ENCODE assay signal across 1 cellular context in the genomic region with DNA sequence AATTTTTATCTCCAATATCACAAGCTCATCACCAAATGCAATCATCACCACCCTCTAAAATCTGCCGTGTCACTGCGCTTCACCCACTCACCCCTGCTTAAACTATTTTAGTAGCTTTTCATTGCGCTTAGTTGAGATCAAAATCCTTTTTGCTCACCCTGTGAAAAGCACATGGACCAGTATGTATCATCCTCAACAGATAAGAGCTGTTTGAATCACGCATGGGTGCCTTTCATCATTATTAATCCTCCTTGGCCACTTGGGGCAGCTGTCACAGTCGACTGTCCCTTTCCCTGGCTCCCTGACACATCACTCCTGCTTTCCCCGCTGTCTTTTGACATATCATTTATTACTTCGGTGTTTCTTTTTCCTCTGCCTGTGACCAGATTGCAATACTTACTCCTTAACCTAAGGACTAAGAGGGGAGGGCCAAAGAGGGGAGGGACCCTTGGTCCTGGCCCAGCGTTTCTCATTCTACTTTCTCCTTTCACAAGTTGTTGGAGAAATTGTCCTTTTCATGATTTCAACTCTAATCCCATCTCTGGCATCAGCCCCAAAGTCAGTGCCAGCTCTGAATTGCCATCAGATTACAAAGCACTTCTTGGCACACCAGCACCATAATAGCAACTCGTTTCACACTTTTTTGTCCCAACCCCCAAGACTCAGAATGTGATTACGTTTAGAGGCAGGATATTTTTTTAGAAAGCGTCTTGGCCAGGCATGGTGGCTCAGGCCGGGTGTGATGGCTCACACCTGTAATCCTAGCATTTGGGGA.
TF ChIP-seq lines count a peak whose summit lies in the region.

No MANE protein-coding gene starts in this region.

TF ChIP-seq in endothelial cell of umbilical vein, 7 proteins besides CTCF, POLR2A, EP300 and RAD21:
- TF ChIP-seq MYC (IDR thresholded peaks at IDR 0.05; ENCODE audit: low read depth, low read length) = no peak
- TF ChIP-seq, protein P1, sequence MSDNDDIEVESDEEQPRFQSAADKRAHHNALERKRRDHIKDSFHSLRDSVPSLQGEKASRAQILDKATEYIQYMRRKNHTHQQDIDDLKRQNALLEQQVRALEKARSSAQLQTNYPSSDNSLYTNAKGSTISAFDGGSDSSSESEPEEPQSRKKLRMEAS (IDR thresholded peaks at IDR 0.05; ENCODE audit: insufficient read depth, insufficient read length) = no peak
